ENCODE assay signal across 12 cellular contexts in genomic region chr9:114180701-114181582, GRCh38. TPM values are rescaled to one million over a fixed set of nuclear protein-coding genes. Genes with fewer than 3 reads are reported as not detected.
DNase-seq lines count a peak whose midpoint lies in the region; ATAC-seq and TF ChIP-seq lines count a peak whose summit lies in the region.
"Had no signal": no experiment of that assay in that cellular context is flagged by ENCODE, and none has a peak within 500 bp of the region (broad histone marks: within the 10 kb centered on the region; RNA-seq: fewer than 3 reads in every experiment).

No MANE protein-coding gene starts in this region.

- TF ChIP-seq POLR2A in stomach (IDR thresholded peaks at IDR 0.05) = no peak

- H3K4me3 ChIP-seq in fibroblast of lung (replicated peaks in 1 of 4; ENCODE audit: control extremely low read depth in 1 of 4, insufficient read depth in 1 of 4, low read depth in 3 of 4, low read length in 4 of 4) (peak overlapping the region in 1 of 4 experiments; percentile 11), lower lobe of right lung (no peak overlapping the region), stomach (no peak overlapping the region), PC-9 (no peak overlapping the region)

- H3K27me3 ChIP-seq in fibroblast of lung (ENCODE audit: control insufficient read depth, insufficient read depth, low read length) (no peaks in the 10 kb centered on the region), lower lobe of right lung (ENCODE audit: low read depth) (no peaks in the 10 kb centered on the region), stomach (no peaks in the 10 kb centered on the region), PC-9 (ENCODE audit: insufficient read depth, low read depth) (no peaks in the 10 kb centered on the region)

- H3K9me3 ChIP-seq in fibroblast of lung (ENCODE audit: control insufficient read depth, insufficient read depth, low read depth, low read length) (no peaks in the 10 kb centered on the region), lower lobe of right lung (no peaks in the 10 kb centered on the region), stomach (no peaks in the 10 kb centered on the region), PC-9 (ENCODE audit: insufficient read depth, low read depth) (no peaks in the 10 kb centered on the region)

- POLR2A ChIA-PET in PC-9 (lab: Charles Lee; ENCODE audit: unreplicated experiment) = no interaction called here

- peak; percentile 39 for DNase-seq in NCI-H226
- peak; percentile 65 to 69 for DNase-seq in fibroblast of lung (ENCODE audit: low read depth in 2 of 2)
- peak; percentile 31 for DNase-seq in lower lobe of right lung
- no peak for DNase-seq in stomach
- no peak for DNase-seq in PC-9
- DNase-seq in NCI-H187 treated with DMSO at 0.1 percent for 48 hours (lab: John Stamatoyannopoulos, UW) = no peak
- no peak for DNase-seq in NCI-H774 (lab: John Stamatoyannopoulos, UW)
- no peak for DNase-seq in substantia nigra (lab: John Stamatoyannopoulos, UW)
- DNase-seq: activated CD4-positive, alpha-beta T cell treated with anti-CD3 and anti-CD28 coated beads, Interleukin-2, amount 50 U/mL, for 1 hour; activated gamma-delta T cell; CD4-positive, CD25-positive, alpha-beta regulatory T cell; NCI-H1436 had no signal

- no peak for TF ChIP-seq EP300 in stomach (IDR thresholded peaks at IDR 0.05)

- H3K9me2 ChIP-seq in PC-9 (ENCODE audit: insufficient read depth) = no peaks in the 10 kb centered on the region

- intact Hi-C loops in lower lobe of right lung (cut with DNase I) = no loop called here
- intact Hi-C loops in stomach (cut with DNase I; ENCODE audit: low total_unique reads) = no loop called here
- intact Hi-C loops in PC-9 (cut with micrococcal nuclease; ENCODE audit: unreplicated experiment) = no loop called here

- H3K4me1 ChIP-seq in fibroblast of lung (ENCODE audit: control insufficient read depth, extremely low read depth, insufficient read depth, low read length) (peaks cover 50% of the 10 kb centered on the region), lower lobe of right lung (peaks cover 29% of the 10 kb centered on the region), stomach (peaks cover 7 to 48% (median 29%) of the 10 kb centered on the region in 4 donors), PC-9 (replicated peaks; ENCODE audit: insufficient read depth) (no peaks in the 10 kb centered on the region)

- H3F3A ChIP-seq in PC-9 (ENCODE audit: insufficient read depth, low read depth) = no peaks in the 10 kb centered on the region

- H4K20me1 ChIP-seq in fibroblast of lung (ENCODE audit: control insufficient read depth, extremely low read depth, insufficient read depth, low read length) (no peaks in the 10 kb centered on the region), PC-9 (ENCODE audit: insufficient read depth) (no peaks in the 10 kb centered on the region)

- CTCF ChIA-PET in PC-9 (lab: Charles Lee) = no interaction called here

- 45 to 63% (median 55%) methylated on average over 12 to 14 of the region's 14 CpGs for WGBS in stomach, 5 donors

- peak overlapping the region; percentile 82 for H3K4me2 ChIP-seq in fibroblast of lung (ENCODE audit: extremely low read depth, insufficient read depth, low read length)
- no peak overlapping the region for H3K4me2 ChIP-seq in PC-9

- ATAC-seq in lower lobe of right lung = peak; percentile 30 to 35

- H3K79me2 ChIP-seq in fibroblast of lung (ENCODE audit: control insufficient read depth, insufficient read depth, low read length) = no peaks in the 10 kb centered on the region
- no peaks in the 10 kb centered on the region for H3K79me2 ChIP-seq in PC-9 (ENCODE audit: low read depth)

- BruUV-seq in PC-9 (replicated peaks; lab: Mats Ljungman, UMichigan) = no TSS peak

- H3K36me3 ChIP-seq in fibroblast of lung (ENCODE audit: control insufficient read depth, insufficient read depth, low read length) (peaks cover 3% of the 10 kb centered on the region), lower lobe of right lung (no peaks in the 10 kb centered on the region), stomach (no peaks in the 10 kb centered on the region), PC-9 (ENCODE audit: low read depth) (no peaks in the 10 kb centered on the region)

- TF ChIP-seq CTCF in fibroblast of lung (conservative IDR thresholded peaks at IDR 0.05 in 1 of 2, IDR thresholded peaks at IDR 0.05 in 1 of 2; ENCODE audit: low read depth in 1 of 2, low read length in 2 of 2) (no peak), lower lobe of right lung (IDR thresholded peaks at IDR 0.05) (no peak), stomach (IDR thresholded peaks at IDR 0.05) (no peak), PC-9 (conservative IDR thresholded peaks at IDR 0.05) (no peak)

- no peak overlapping the region for H3K9ac ChIP-seq in fibroblast of lung (ENCODE audit: insufficient read depth, low read length)

- H3K27ac ChIP-seq in fibroblast of lung (ENCODE audit: insufficient read depth, low read length) (peak overlapping the region; percentile 61), lower lobe of right lung (peak overlapping the region; percentile 24), stomach (peak overlapping the region in 4 of 5 donors; percentile 10 to 65 (median 27)), PC-9 (no peak overlapping the region), substantia nigra (ENCODE audit: low read depth, low read length, poor library complexity, severe bottlenecking) (no peak overlapping the region)

- H2AFZ ChIP-seq in fibroblast of lung (ENCODE audit: low read length) (peak overlapping the region; percentile 44), PC-9 (no peak overlapping the region)

RNA-seq across cellular contexts. Expression of gene COL27A1, which starts 25.6 kb away (rescaled TPM):
- total RNA-seq in fibroblast of lung (3.6 and 5.4 TPM in 2 replicates), lower lobe of right lung (13.0 TPM), stomach (10 to 100 TPM in 3 of 5 donors, 1 to 10 TPM in 2; 2.9 to 26.3 (median 21.1) TPM), PC-9 (2021) (0.39 and 0.83 TPM in 2 replicates)
- polyA plus RNA-seq in fibroblast of lung (2.4 and 3.3 TPM in 2 replicates), stomach (1 to 10 TPM; 3.4 to 7.1 (median 5.6) TPM)
- 2.1 and 3.7 TPM in 2 replicates for polyA plus RNA-seq in fibroblast of lung (2012)
- 4.8 and 5.1 TPM in 2 replicates for polyA minus RNA-seq in fibroblast of lung (ENCODE audit: low replicate concordance)
- polyA plus RNA-seq: CD4-positive, CD25-positive, alpha-beta regulatory T cell had no signal

Comparison
In these comparisons a context has a peak if more than half of its experiments do, and no peak if none do; other contexts are left out.
1. DNase-seq: peak in NCI-H226 (single experiment), fibroblast of lung (2 of 2) and lower lobe of right lung (single experiment); none in stomach (single experiment), PC-9 (0 of 2), NCI-H187 treated with DMSO at 0.1 percent for 48 hours (single experiment), NCI-H774 (single experiment) and substantia nigra (0 of 49).
2. H3K27ac ChIP-seq: peak in fibroblast of lung (single experiment), lower lobe of right lung (single experiment) and stomach (4 of 5); none in PC-9 (single experiment) and substantia nigra (single experiment).